ENCODE assay signal across 8 cellular contexts in the genomic region with DNA sequence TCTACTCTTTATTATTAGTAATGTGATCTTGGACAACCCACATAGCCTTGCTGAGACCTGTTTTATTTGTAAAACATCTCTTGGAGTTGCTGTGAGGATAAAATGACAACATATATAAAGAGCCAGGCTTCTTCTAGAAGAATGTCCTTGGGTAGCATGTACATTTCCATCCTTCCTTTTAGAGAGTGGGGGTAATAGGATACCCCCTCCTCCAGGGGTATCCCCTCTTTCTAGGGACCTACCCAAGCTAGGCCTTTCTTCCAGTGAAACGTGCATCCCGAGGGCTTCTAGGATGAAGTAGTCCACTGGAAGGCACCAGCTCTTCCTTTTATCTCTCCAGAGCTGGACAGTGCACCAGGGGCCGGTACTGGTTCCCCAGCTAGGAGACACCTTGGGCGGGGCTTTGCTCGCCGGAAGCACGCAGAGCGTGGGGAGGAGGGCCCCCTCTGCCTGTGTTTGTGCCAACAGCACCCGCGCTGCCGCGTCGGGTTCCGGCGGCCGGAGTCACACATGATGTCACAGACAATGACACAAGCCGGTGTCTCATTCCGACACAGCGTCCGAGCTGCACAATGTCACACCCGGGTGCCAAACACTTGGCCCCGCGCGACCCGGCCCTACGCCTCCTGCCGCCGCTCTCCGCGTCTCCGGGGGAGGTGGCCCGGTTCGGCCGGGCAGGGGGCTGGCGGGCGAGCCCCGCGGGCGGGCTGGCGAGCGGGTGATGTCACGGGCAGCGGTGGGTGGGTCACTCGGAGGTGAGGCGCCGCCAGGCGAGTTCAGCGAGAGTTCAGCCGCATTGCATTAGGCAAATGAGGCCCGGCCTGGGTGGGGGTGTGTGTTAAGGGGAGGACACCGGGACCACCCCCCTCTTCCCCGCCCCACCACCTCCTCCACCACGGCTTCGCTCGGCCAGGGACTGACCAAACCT. TPM values are rescaled to one million over a fixed set of nuclear protein-coding genes. Genes with fewer than 3 reads are reported as not detected.
DNase-seq lines count a peak whose midpoint lies in the region; ATAC-seq, FAIRE-seq and TF ChIP-seq lines count a peak whose summit lies in the region.

No MANE protein-coding gene starts in this region.

- no peaks in the 10 kb centered on the region for H3K27me3 ChIP-seq in mesenchymal stem cell (ENCODE audit: control insufficient read depth in 1 of 2, insufficient read depth in 1 of 2, low read length in 2 of 2)

- H4K8ac ChIP-seq in mesenchymal stem cell (ENCODE audit: low read length): peak overlapping the region; percentile 30

- H2AK5ac ChIP-seq in mesenchymal stem cell (ENCODE audit: low read length, severe bottlenecking): no peak overlapping the region

- H2BK120ac ChIP-seq in mesenchymal stem cell (ENCODE audit: low read depth, low read length): peak overlapping the region; percentile 50

- H3K4me2 ChIP-seq in mesenchymal stem cell (ENCODE audit: low read length, poor library complexity, severe bottlenecking): peak overlapping the region; percentile 86

- peak; percentile 35; the same call in 1 of the 2 replicates for TF ChIP-seq POLR2A in GM12892 (IDR thresholded peaks at IDR 0.05; ENCODE audit: low read depth, low read length)

- WGBS in mesenchymal stem cell: 2% methylated on average over 46 of the region's 55 CpGs

- peaks cover 14 to 18% of the 10 kb centered on the region in 2 experiments for H3K36me3 ChIP-seq in mesenchymal stem cell (ENCODE audit: control insufficient read depth in 1 of 2, insufficient read depth in 2 of 2, low read depth in 1 of 2, low read length in 2 of 2)

- H4K91ac ChIP-seq in mesenchymal stem cell (ENCODE audit: low read length): peak overlapping the region; percentile 23

- H3K27ac ChIP-seq in mesenchymal stem cell (ENCODE audit: low read length, poor library complexity, severe bottlenecking): no peak overlapping the region

- peak overlapping the region; percentile 67 to 90 for H3K4me3 ChIP-seq in mesenchymal stem cell (ENCODE audit: insufficient read depth in 1 of 2, low read depth in 1 of 2, low read length in 2 of 2)

- H3K9me3 ChIP-seq in mesenchymal stem cell (ENCODE audit: control insufficient read depth, low read length): no peaks in the 10 kb centered on the region

- peaks cover 43% of the 10 kb centered on the region for H3K4me1 ChIP-seq in mesenchymal stem cell (ENCODE audit: control insufficient read depth, insufficient read depth, low read depth, low read length)

- peak overlapping the region in 1 of 2 experiments; percentile 11 for H3K14ac ChIP-seq in mesenchymal stem cell (ENCODE audit: low read length in 2 of 2)

- ATAC-seq in HG02852 (IDR thresholded peaks at IDR 0.05; ENCODE audit: unreplicated experiment): peak; percentile 74

- H3K9ac ChIP-seq in mesenchymal stem cell (ENCODE audit: low read length): peak overlapping the region; percentile 89

- peaks cover 29% of the 10 kb centered on the region for H3K79me1 ChIP-seq in mesenchymal stem cell (replicated peaks; ENCODE audit: low read length, poor library complexity, severe bottlenecking)

- H2BK5ac ChIP-seq in mesenchymal stem cell (ENCODE audit: low read depth, low read length, poor library complexity, severe bottlenecking): no peak overlapping the region

- H3K23ac ChIP-seq in mesenchymal stem cell (ENCODE audit: low read length in 2 of 2): no peak overlapping the region

- peak overlapping the region in 1 of 2 experiments; percentile 54 for H3K4ac ChIP-seq in mesenchymal stem cell (ENCODE audit: low read depth in 1 of 2, low read length in 2 of 2)

- FAIRE-seq in GM12892 (lab: Jason Lieb, UNC): peak; percentile 91

- peak overlapping the region; percentile 36 for H2AFZ ChIP-seq in mesenchymal stem cell (ENCODE audit: low read depth, low read length)

- H3K18ac ChIP-seq in mesenchymal stem cell (ENCODE audit: low read depth in 1 of 2, low read length in 2 of 2): peak overlapping the region; percentile 67 to 91

- H2BK15ac ChIP-seq in mesenchymal stem cell (ENCODE audit: low read depth, poor library complexity, severe bottlenecking): peak overlapping the region; percentile 88

- DNase-seq in GM12892 (ENCODE audit: insufficient read length): peak; percentile 79
- DNase-seq in NCI-H345 treated with DMSO at 0.1 percent for 48 hours (lab: John Stamatoyannopoulos, UW; ENCODE audit: unreplicated experiment): peak; percentile 26
- DNase-seq in activated CD8-positive, alpha-beta memory T cell treated with anti-CD3 and anti-CD28 coated beads for 1 hour (ENCODE audit: extremely low read depth in 1 of 2, low read depth in 1 of 2): peak; percentile 73 to 83
- peak; percentile 79 for DNase-seq in effector CD8-positive, alpha-beta T cell (lab: John Stamatoyannopoulos, UW)
- peak; percentile 92 for DNase-seq in mesenchymal stem cell
- DNase-seq in stimulated activated CD8-positive, alpha-beta memory T cell treated with anti-CD3 and anti-CD28 coated beads, Interleukin-15, amount 100 ng/mL, for 1 hour (ENCODE audit: low read depth): peak; percentile 65
- DNase-seq in A172 (ENCODE audit: low spot score): no peak

- H2BK12ac ChIP-seq in mesenchymal stem cell (ENCODE audit: low read length in 2 of 2): peak overlapping the region in 1 of 2 experiments; percentile 17

RNA-seq across cellular contexts. Expression of gene GJD3, which starts 23.4 kb away (rescaled TPM):
- not detected for polyA plus RNA-seq in GM12892 (2012; ENCODE audit: missing spikeins)
- polyA plus RNA-seq in mesenchymal stem cell (2013, experiment 1 of 2): 0.44 TPM
- 0.29 TPM for polyA plus RNA-seq in mesenchymal stem cell (2013, experiment 2 of 2)
- not detected in 2 replicates for total RNA-seq in A172 (2014; rRNA removed; shearing (Covaris generic))

RNA-seq across cellular contexts. Expression of gene RARA, which starts 32.2 kb away (rescaled TPM):
- polyA plus RNA-seq in GM12892 (2012; ENCODE audit: missing spikeins): 24.3 TPM
- polyA plus RNA-seq in mesenchymal stem cell (2013, experiment 1 of 2): 32.6 TPM
- 32.1 TPM for polyA plus RNA-seq in mesenchymal stem cell (2013, experiment 2 of 2)
- 13.7 and 33.2 TPM in 2 replicates for total RNA-seq in A172 (2014; rRNA removed; shearing (Covaris generic))

RNA-seq across cellular contexts. Expression of gene CDC6, which starts 53.5 kb away (rescaled TPM):
- 39.5 TPM for polyA plus RNA-seq in GM12892 (2012; ENCODE audit: missing spikeins)
- 8.5 TPM for polyA plus RNA-seq in mesenchymal stem cell (2013, experiment 1 of 2)
- 9.1 TPM for polyA plus RNA-seq in mesenchymal stem cell (2013, experiment 2 of 2)
- 85.1 and 87.9 TPM in 2 replicates for total RNA-seq in A172 (2014; rRNA removed; shearing (Covaris generic))
